Comparison of ENCODE assay signal across 16 cellular contexts in the genomic region with DNA sequence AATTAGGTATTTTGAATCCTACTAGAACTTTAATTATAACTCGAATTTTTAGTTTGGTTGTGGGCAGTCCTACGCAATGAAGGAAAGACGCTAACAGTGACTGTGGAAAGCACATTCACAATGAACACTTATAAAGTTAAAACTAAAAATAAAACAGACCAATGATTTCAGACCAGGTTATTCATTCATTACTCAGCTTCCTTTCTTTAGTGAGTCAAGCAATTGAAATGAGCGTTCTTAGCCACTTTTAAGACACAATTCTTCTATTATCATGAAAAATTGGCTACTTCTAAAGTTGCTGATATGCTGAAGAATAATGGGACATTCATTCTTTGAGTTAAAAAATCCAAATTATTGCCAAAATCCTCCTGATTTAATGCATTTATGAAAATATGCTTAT.
DNase-seq lines count a peak whose midpoint lies in the region; ATAC-seq, FAIRE-seq and TF ChIP-seq lines count a peak whose summit lies in the region.
"Had no signal": no experiment of that assay in that cellular context is flagged by ENCODE, and none has a peak within 500 bp of the region (broad histone marks: within the 10 kb centered on the region; RNA-seq: fewer than 3 reads in every experiment).

No MANE protein-coding gene starts in this region.

- peak overlapping the region; percentile 78 for H3K27ac ChIP-seq in mesenchymal stem cell (ENCODE audit: low read length, poor library complexity, severe bottlenecking)
- H3K27ac ChIP-seq: pancreas had no signal

- 14% methylated on average over 2 of the region's 4 CpGs for WGBS in mesenchymal stem cell

- no peaks in the 10 kb centered on the region for H3K27me3 ChIP-seq in mesenchymal stem cell (ENCODE audit: control insufficient read depth in 1 of 2, insufficient read depth in 1 of 2, low read length in 2 of 2)
- H3K27me3 ChIP-seq: pancreas had no signal

- no peak overlapping the region for H2AFZ ChIP-seq in mesenchymal stem cell (ENCODE audit: low read depth, low read length)

- no peak overlapping the region for H4K8ac ChIP-seq in mesenchymal stem cell (ENCODE audit: low read length)

- no peak overlapping the region for H3K4me3 ChIP-seq in AG10803 (ENCODE audit: low read length)
- no peak overlapping the region for H3K4me3 ChIP-seq in mesenchymal stem cell (ENCODE audit: insufficient read depth in 1 of 2, low read depth in 1 of 2, low read length in 2 of 2)
- H3K4me3 ChIP-seq: GM12878, pancreas had no signal

- no peak for ATAC-seq in HG03039 (IDR thresholded peaks at IDR 0.05; ENCODE audit: unreplicated experiment)
- ATAC-seq: activated CD4-positive, alpha-beta T cell treated with anti-CD3 and anti-CD28 coated beads for 36 hours; GM12878; pancreas; T-cell had no signal

- TF ChIP-seq CTCF in AG10803 (conservative IDR thresholded peaks at IDR 0.05; ENCODE audit: low read length): no peak

- H3K36me3 ChIP-seq in mesenchymal stem cell (ENCODE audit: control insufficient read depth in 1 of 2, insufficient read depth in 2 of 2, low read depth in 1 of 2, low read length in 2 of 2): peaks cover 0 to 6% of the 10 kb centered on the region in 2 experiments
- H3K36me3 ChIP-seq: pancreas had no signal

- no peak overlapping the region for H3K14ac ChIP-seq in mesenchymal stem cell (ENCODE audit: low read length in 2 of 2)

- H2BK12ac ChIP-seq in mesenchymal stem cell (ENCODE audit: low read length in 2 of 2): no peak overlapping the region

- DNase-seq in AG10803 (ENCODE audit: low read depth): peak; percentile 79
- peak; percentile 77 for DNase-seq in RCC 7860 (ENCODE audit: low spot score)
- DNase-seq in dermis blood vessel endothelial cell: peak; percentile 80
- peak; percentile 66 for DNase-seq in mesenchymal stem cell
- DNase-seq in stimulated activated CD4-positive, alpha-beta T cell treated with anti-CD3 and anti-CD28 coated beads, Interleukin-4, amount 100 ng/mL, for 1 hour: no peak
- no peak for DNase-seq in Kasumi-1 (lab: John Stamatoyannopoulos, UW)
- no peak for DNase-seq in mesenteric fat pad (ENCODE audit: low spot score)
- DNase-seq: activated CD4-positive, alpha-beta T cell treated with anti-CD3 and anti-CD28 coated beads for 36 hours; activated T-cell treated with anti-CD3 and anti-CD28 coated beads, Interleukin-2, amount 50 U/mL, for 1 hour; AML-193; effector memory CD4-positive, alpha-beta T cell; pancreas; stimulated activated CD8-positive, alpha-beta memory T cell treated with anti-CD3 and anti-CD28 coated beads, Interleukin-4, amount 100 ng/mL, for 48 hours; T-cell had no signal

- no peak overlapping the region for H3K23ac ChIP-seq in mesenchymal stem cell (ENCODE audit: low read length in 2 of 2)

- no peak overlapping the region for H3K4me2 ChIP-seq in mesenchymal stem cell (ENCODE audit: low read length, poor library complexity, severe bottlenecking)

- peaks cover 9% of the 10 kb centered on the region for H3K4me1 ChIP-seq in mesenchymal stem cell (ENCODE audit: control insufficient read depth, insufficient read depth, low read depth, low read length)
- H3K4me1 ChIP-seq: pancreas had no signal

- no peak overlapping the region for H3K18ac ChIP-seq in mesenchymal stem cell (ENCODE audit: low read depth in 1 of 2, low read length in 2 of 2)

- FAIRE-seq in RCC 7860 (lab: Jason Lieb, UNC): peak; percentile 97
- FAIRE-seq: GM12878, pancreas had no signal

- H4K91ac ChIP-seq in mesenchymal stem cell (ENCODE audit: low read length): no peak overlapping the region

- no peak overlapping the region for H2BK120ac ChIP-seq in mesenchymal stem cell (ENCODE audit: low read depth, low read length)

- no peak overlapping the region for H2BK15ac ChIP-seq in mesenchymal stem cell (ENCODE audit: low read depth, poor library complexity, severe bottlenecking)

- H2BK5ac ChIP-seq in mesenchymal stem cell (ENCODE audit: low read depth, low read length, poor library complexity, severe bottlenecking): no peak overlapping the region

- no peak overlapping the region for H3K4ac ChIP-seq in mesenchymal stem cell (ENCODE audit: low read depth in 1 of 2, low read length in 2 of 2)

- peaks cover 6% of the 10 kb centered on the region for H3K79me1 ChIP-seq in mesenchymal stem cell (replicated peaks; ENCODE audit: low read length, poor library complexity, severe bottlenecking)

- H3K9me3 ChIP-seq in mesenchymal stem cell (ENCODE audit: control insufficient read depth, low read length): no peaks in the 10 kb centered on the region
- H3K9me3 ChIP-seq: pancreas had no signal

- H2AK5ac ChIP-seq in mesenchymal stem cell (ENCODE audit: low read length, severe bottlenecking): no peak overlapping the region

- H3K9ac ChIP-seq in mesenchymal stem cell (ENCODE audit: low read length): peak overlapping the region; percentile 50

Comparison
In these comparisons a context has a peak if more than half of its experiments do, and no peak if none do; other contexts are left out.
1. DNase-seq: peak in AG10803 (single experiment), RCC 7860 (single experiment), dermis blood vessel endothelial cell (single experiment) and mesenchymal stem cell (single experiment); none in stimulated activated CD4-positive, alpha-beta T cell treated with anti-CD3 and anti-CD28 coated beads, Interleukin-4, amount 100 ng/mL, for 1 hour (single experiment), Kasumi-1 (0 of 2) and mesenteric fat pad (single experiment).